In genomic region chr1:5744911-5745431, GRCh38 we compare ENCODE assay signal across 12 cellular contexts.
A peak's percentile ranks its signal among the peaks of the same experiment; 100 is the strongest.
DNase-seq lines count a peak whose midpoint lies in the region; ATAC-seq and TF ChIP-seq lines count a peak whose summit lies in the region.
"Had no signal": no experiment of that assay in that cellular context is flagged by ENCODE, and none has a peak within 500 bp of the region (broad histone marks: within the 10 kb centered on the region; RNA-seq: fewer than 3 reads in every experiment).

No MANE protein-coding gene starts in this region.

- H3K27ac Mint-ChIP-seq in activated CD4-positive, alpha-beta memory T cell treated with anti-CD3 and anti-CD28 coated beads, Interleukin-2, amount 10 ng/mL, durations not matched to agents 7 days and 5 days: no peak overlapping the region
- H3K27ac Mint-ChIP-seq: WTC11 had no signal

- H3K36me3 ChIP-seq in RWPE2 (ENCODE audit: low read depth) (no peaks in the 10 kb centered on the region), sigmoid colon (no peaks in the 10 kb centered on the region)
- H3K36me3 ChIP-seq: SJSA1, tibial nerve had no signal

- TF ChIP-seq POLR2A in sigmoid colon (IDR thresholded peaks at IDR 0.05): no peak

- H3K9me3 ChIP-seq in RWPE2 (ENCODE audit: severe bottlenecking) (no peaks in the 10 kb centered on the region), sigmoid colon (no peaks in the 10 kb centered on the region)
- H3K9me3 ChIP-seq: A549, SJSA1, tibial nerve had no signal

- no peaks in the 10 kb centered on the region for H3K36me3 Mint-ChIP-seq in activated CD4-positive, alpha-beta memory T cell treated with anti-CD3 and anti-CD28 coated beads, Interleukin-2, amount 10 ng/mL, durations not matched to agents 7 days and 5 days (ENCODE audit: low read depth)

- H3K27me3 ChIP-seq in RWPE2 (ENCODE audit: insufficient read depth, poor library complexity, severe bottlenecking) (no peaks in the 10 kb centered on the region), sigmoid colon (peaks cover 0 to 40% (median 11%) of the 10 kb centered on the region in 3 donors)
- H3K27me3 ChIP-seq: SJSA1 had no signal

- intact Hi-C loops in sigmoid colon (cut with DNase I): loop anchor here (1.0 to 10.0 kb wide), 3 partner anchors 235 to 1833 kb away; partner anchors contain the start of gene AJAP1

- H3K27ac ChIP-seq in RWPE2 (ENCODE audit: poor library complexity, severe bottlenecking) (no peak overlapping the region), sigmoid colon (no peak overlapping the region)
- H3K27ac ChIP-seq: A549, SJSA1 had no signal

- H3K4me3 Mint-ChIP-seq in activated CD4-positive, alpha-beta memory T cell treated with anti-CD3 and anti-CD28 coated beads, Interleukin-2, amount 10 ng/mL, durations not matched to agents 7 days and 5 days: no peak overlapping the region
- H3K4me3 Mint-ChIP-seq: WTC11 had no signal

- WGBS in sigmoid colon, 2 donors: 58% methylated on average over 15 of the region's 15 CpGs

- peaks cover 6% of the 10 kb centered on the region for H3K27me3 Mint-ChIP-seq in activated CD4-positive, alpha-beta memory T cell treated with anti-CD3 and anti-CD28 coated beads, Interleukin-2, amount 10 ng/mL, durations not matched to agents 7 days and 5 days

- ATAC-seq in RWPE2 (ENCODE audit: low read depth) (no peak), GM19351 (IDR thresholded peaks at IDR 0.05; ENCODE audit: unreplicated experiment) (no peak)

- TF ChIP-seq CTCF in RWPE2 (IDR thresholded peaks at IDR 0.05; ENCODE audit: poor library complexity, severe bottlenecking) (no peak), sigmoid colon (IDR thresholded peaks at IDR 0.05) (no peak)

- CTCF ChIA-PET in activated CD4-positive, alpha-beta memory T cell treated with anti-CD3 and anti-CD28 coated beads, Interleukin-2, amount 10 ng/mL, durations not matched to agents 7 days and 5 days (lab: Charles Lee): interaction anchor here (0.7 to 2.1 kb wide), 8 partner anchors 17 to 235 kb away, joined by 3 to 17 read pairs (median 6); no protein-coding TSS in a partner anchor

- no peak for TF ChIP-seq EP300 in sigmoid colon (IDR thresholded peaks at IDR 0.05)

- DNase-seq in NCI-H2196 (lab: John Stamatoyannopoulos, UW; ENCODE audit: unreplicated experiment) (peak; percentile 41), NCI-H2196 treated with DMSO at 0.1 percent for 48 hours (lab: John Stamatoyannopoulos, UW; ENCODE audit: unreplicated experiment) (no peak), RWPE2 (ENCODE audit: low spot score) (peak; percentile 23), iPS-NIHi11 (ENCODE audit: low spot score) (peak; percentile 47), sigmoid colon (peak; percentile 28), NCI-H2107 (lab: John Stamatoyannopoulos, UW) (no peak)
- DNase-seq in activated CD4-positive, alpha-beta memory T cell treated with anti-CD3 and anti-CD28 coated beads, Interleukin-2, amount 10 ng/mL, durations not matched to agents 7 days and 5 days: no peak

- H3K4me3 ChIP-seq in RWPE2 (ENCODE audit: severe bottlenecking): no peak overlapping the region
- no peak overlapping the region for H3K4me3 ChIP-seq in sigmoid colon
- H3K4me3 ChIP-seq: A549, SJSA1, tibial nerve had no signal

- H3K4me1 ChIP-seq in RWPE2 (ENCODE audit: insufficient read depth, poor library complexity, severe bottlenecking) (no peaks in the 10 kb centered on the region), sigmoid colon (no peaks in the 10 kb centered on the region)
- H3K4me1 ChIP-seq: A549, SJSA1 had no signal

- H3K4me1 Mint-ChIP-seq in activated CD4-positive, alpha-beta memory T cell treated with anti-CD3 and anti-CD28 coated beads, Interleukin-2, amount 10 ng/mL, durations not matched to agents 7 days and 5 days: peaks cover under 1% of the 10 kb centered on the region

- POLR2A ChIA-PET in activated CD4-positive, alpha-beta memory T cell treated with anti-CD3 and anti-CD28 coated beads, Interleukin-2, amount 10 ng/mL, durations not matched to agents 7 days and 5 days (lab: Charles Lee): interaction anchor here (1.3 kb wide), 1 partner anchor 106 kb away, joined by 3 read pairs; no protein-coding TSS in a partner anchor

- no peaks in the 10 kb centered on the region for H3K9me3 Mint-ChIP-seq in activated CD4-positive, alpha-beta memory T cell treated with anti-CD3 and anti-CD28 coated beads, Interleukin-2, amount 10 ng/mL, durations not matched to agents 7 days and 5 days

Comparison
In these comparisons a context has a peak if more than half of its experiments do, and no peak if none do; other contexts are left out.
1. DNase-seq: peak in NCI-H2196 (single experiment), RWPE2 (single experiment), iPS-NIHi11 (single experiment) and sigmoid colon (single experiment); none in NCI-H2196 treated with DMSO at 0.1 percent for 48 hours (single experiment), activated CD4-positive, alpha-beta memory T cell treated with anti-CD3 and anti-CD28 coated beads, Interleukin-2, amount 10 ng/mL, durations not matched to agents 7 days and 5 days (single experiment) and NCI-H2107 (single experiment).